Comparison of ENCODE assay signal across 21 cellular contexts in the genomic region with DNA sequence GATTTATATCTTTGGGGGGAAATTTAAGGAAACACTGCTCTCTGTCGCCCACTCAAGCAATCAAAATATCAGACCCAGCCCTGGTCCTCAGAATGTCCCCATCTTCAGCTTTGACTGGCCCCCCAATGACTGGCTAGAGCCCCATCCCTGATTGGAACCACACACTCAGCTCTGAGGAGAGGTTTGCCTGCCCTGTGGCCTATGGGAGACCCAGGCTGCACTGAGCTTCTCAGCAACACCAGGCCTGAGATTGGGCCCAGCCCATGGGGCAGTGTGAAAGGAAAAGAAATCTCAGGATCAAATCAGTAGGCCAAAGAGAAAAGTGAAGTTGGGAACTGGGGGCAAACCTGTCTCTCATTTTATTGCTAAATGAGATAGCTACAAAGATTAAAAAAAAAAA.
"Had no signal": no experiment of that assay in that cellular context is flagged by ENCODE, and none has a peak within 500 bp of the region (broad histone marks: within the 10 kb centered on the region; RNA-seq: fewer than 3 reads in every experiment).

No MANE protein-coding gene starts in this region.

- H3K27me3 ChIP-seq: upper lobe of right lung had no signal

- H3K27me3 Mint-ChIP-seq: brain had no signal

- H3K4me1 Mint-ChIP-seq: immature natural killer cell, T-helper 17 cell had no signal

- H3K36me3 ChIP-seq: upper lobe of right lung had no signal

- H3K9me3 ChIP-seq: upper lobe of right lung had no signal

- H3K4me3 ChIP-seq: hepatocyte, upper lobe of right lung had no signal

- DNase-seq: activated CD4-positive, alpha-beta T cell treated with anti-CD3 and anti-CD28 coated beads for 4 hours; activated CD4-positive, alpha-beta T cell treated with anti-CD3 and anti-CD28 coated beads, Interleukin-2, amount 50 U/mL, for 48 hours; activated CD4-positive, CD25-positive, alpha-beta regulatory T cell; activated T-cell treated with anti-CD3 and anti-CD28 coated beads, Interleukin-2, amount 50 U/mL, for 24 hours; aorta; effector CD8-positive, alpha-beta T cell; erythroblast; immature natural killer cell; kidney glomerular epithelial cell; left ventricle myocardium superior; stimulated activated CD4-positive, alpha-beta T cell treated with anti-CD3 and anti-CD28 coated beads, Interleukin-4, amount 100 ng/mL, for 24 hours; stimulated activated naive CD8-positive, alpha-beta T cell treated with anti-CD3 and anti-CD28 coated beads, Interleukin-15, Interleukin-2, amounts not matched to agents 100 U/mL and 50 U/mL, for 24 hours; SW 1271; T-helper 17 cell; upper lobe of right lung had no signal

- H3K4me3 Mint-ChIP-seq: activated T-cell treated with anti-CD3 and anti-CD28 coated beads, Interleukin-2, amount 50 U/mL, for 24 hours; activated T-helper 17 cell treated with anti-CD3 and anti-CD28 coated beads, Interleukin-2, amount 50 U/mL, for 72 hours; brain; dendritic cell treated with granulocyte-macrophage colony-stimulating factor and Interleukin-4, amounts not matched to agents 40 ng/mL and 50 ng/mL, for 4 days; immature natural killer cell; T-helper 17 cell had no signal

- H3K36me3 Mint-ChIP-seq: activated naive CD4-positive, alpha-beta T cell treated with anti-CD3 and anti-CD28 coated beads, Interleukin-2, amount 50 U/mL, for 72 hours; brain; immature natural killer cell had no signal

- H3K27ac Mint-ChIP-seq: activated naive CD4-positive, alpha-beta T cell treated with anti-CD3 and anti-CD28 coated beads, Interleukin-2, amount 50 U/mL, for 72 hours; activated T-cell treated with anti-CD3 and anti-CD28 coated beads, Interleukin-2, amount 50 U/mL, for 24 hours; activated T-helper 17 cell treated with anti-CD3 and anti-CD28 coated beads, Interleukin-2, amount 50 U/mL, for 72 hours; dendritic cell treated with granulocyte-macrophage colony-stimulating factor and Interleukin-4, amounts not matched to agents 40 ng/mL and 50 ng/mL, for 4 days; immature natural killer cell; progenitor cell of endocrine pancreas; T-helper 17 cell had no signal

- H3K9me3 Mint-ChIP-seq: activated naive CD4-positive, alpha-beta T cell treated with anti-CD3 and anti-CD28 coated beads, Interleukin-2, amount 50 U/mL, for 72 hours; activated T-cell treated with anti-CD3 and anti-CD28 coated beads, Interleukin-2, amount 50 U/mL, for 24 hours; activated T-helper 17 cell treated with anti-CD3 and anti-CD28 coated beads, Interleukin-2, amount 50 U/mL, for 72 hours; dendritic cell treated with granulocyte-macrophage colony-stimulating factor and Interleukin-4, amounts not matched to agents 40 ng/mL and 50 ng/mL, for 4 days had no signal

- ATAC-seq: activated naive CD4-positive, alpha-beta T cell treated with anti-CD3 and anti-CD28 coated beads, Interleukin-2, amount 50 U/mL, for 72 hours; activated T-helper 17 cell treated with anti-CD3 and anti-CD28 coated beads, Interleukin-2, amount 50 U/mL, for 72 hours; stimulated activated naive CD8-positive, alpha-beta T cell treated with anti-CD3 and anti-CD28 coated beads, Interleukin-15, Interleukin-2, amounts not matched to agents 100 U/mL and 50 U/mL, for 24 hours; T-helper 17 cell had no signal
